Comparison of ENCODE assay signal across 1 cellular context in the genomic region with DNA sequence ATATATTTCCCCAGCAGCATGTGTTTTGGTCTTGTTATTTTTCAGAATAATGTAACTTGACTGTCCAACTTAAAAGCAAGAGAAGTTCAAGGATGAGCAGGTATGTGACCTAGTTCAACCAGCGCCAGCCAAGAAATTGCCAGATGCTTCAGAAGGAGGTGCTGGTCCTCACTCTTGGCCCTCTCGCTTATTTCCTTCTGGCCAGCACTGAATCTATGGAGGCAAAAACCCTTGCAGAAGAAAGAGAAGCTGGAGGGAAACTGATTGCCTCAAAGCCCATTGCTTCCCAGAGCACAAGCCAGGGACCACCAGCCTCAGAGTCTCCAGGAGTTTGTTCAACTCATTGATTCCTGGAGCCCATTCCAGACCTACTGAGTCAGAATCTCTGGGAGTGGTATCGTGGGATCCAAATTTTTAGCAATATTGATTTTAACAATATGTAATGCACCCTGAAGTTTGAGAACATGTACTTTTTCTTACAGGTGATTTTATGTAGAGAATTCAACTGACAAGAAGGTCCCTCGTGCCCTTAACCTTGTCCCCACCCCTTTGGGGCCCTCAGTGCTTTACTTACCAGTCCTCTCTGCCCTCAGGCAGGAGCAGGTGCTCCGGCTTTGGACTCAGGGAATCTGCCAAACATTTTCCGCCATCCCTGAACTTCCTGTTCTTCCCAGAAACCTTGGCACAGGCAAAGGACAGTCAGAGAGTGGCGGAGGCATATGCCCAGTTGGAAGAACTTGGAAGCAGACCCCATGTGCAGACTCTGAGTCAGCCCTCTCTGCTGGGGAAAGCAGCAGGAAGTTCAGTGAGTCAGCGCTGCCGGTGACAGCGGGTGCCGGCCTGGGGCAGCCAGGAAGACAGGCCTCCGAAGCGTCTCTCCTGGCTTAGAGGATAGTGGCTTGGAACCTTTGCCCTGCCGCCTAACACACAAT.
A peak's percentile ranks its signal among the peaks of the same experiment; 100 is the strongest.
TF ChIP-seq lines count a peak whose summit lies in the region.

No MANE protein-coding gene starts in this region.

TF ChIP-seq in HEK293, 187 proteins besides CTCF, POLR2A, EP300 and RAD21 (continued from another document and continues in another):
- TF ChIP-seq, protein P1, sequence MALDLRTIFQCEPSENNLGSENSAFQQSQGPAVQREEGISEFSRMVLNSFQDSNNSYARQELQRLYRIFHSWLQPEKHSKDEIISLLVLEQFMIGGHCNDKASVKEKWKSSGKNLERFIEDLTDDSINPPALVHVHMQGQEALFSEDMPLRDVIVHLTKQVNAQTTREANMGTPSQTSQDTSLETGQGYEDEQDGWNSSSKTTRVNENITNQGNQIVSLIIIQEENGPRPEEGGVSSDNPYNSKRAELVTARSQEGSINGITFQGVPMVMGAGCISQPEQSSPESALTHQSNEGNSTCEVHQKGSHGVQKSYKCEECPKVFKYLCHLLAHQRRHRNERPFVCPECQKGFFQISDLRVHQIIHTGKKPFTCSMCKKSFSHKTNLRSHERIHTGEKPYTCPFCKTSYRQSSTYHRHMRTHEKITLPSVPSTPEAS (tag by site-specific recombination; IDR thresholded peaks at IDR 0.05): no peak
- TF ChIP-seq GLIS2 (tag by site-specific recombination; IDR thresholded peaks at IDR 0.05) (peak; percentile 77), HOXA7 (CRISPR knock-in tag; IDR thresholded peaks at IDR 0.05; ENCODE audit: borderline replicate concordance) (no peak), ZNF670 (tag by site-specific recombination; IDR thresholded peaks at IDR 0.05; ENCODE audit: low read depth) (no peak), PRDM6 (tag by site-specific recombination; IDR thresholded peaks at IDR 0.05) (no peak), ZNF335 (tag by site-specific recombination; conservative IDR thresholded peaks at IDR 0.05) (peak; percentile 65), ZNF571 (tag by site-specific recombination; IDR thresholded peaks at IDR 0.05) (no peak), ZNF626 (tag by site-specific recombination; IDR thresholded peaks at IDR 0.05) (no peak), ZNF600 (tag by site-specific recombination; IDR thresholded peaks at IDR 0.05) (peak; percentile 60), ZNF747 (tag by site-specific recombination; IDR thresholded peaks at IDR 0.05) (no peak), ZNF843 (tag by site-specific recombination; IDR thresholded peaks at IDR 0.05) (no peak), IKZF3 (tag by site-specific recombination; IDR thresholded peaks at IDR 0.05) (peak; percentile 91), ZNF146 (tag by site-specific recombination; IDR thresholded peaks at IDR 0.05) (no peak), ZNF2 (tag by site-specific recombination; IDR thresholded peaks at IDR 0.05) (0 out of 2 replicates have a peak, but pooled peaks have one; percentile 20), ZNF16 (tag by site-specific recombination; IDR thresholded peaks at IDR 0.05; ENCODE audit: low read depth) (no peak), ZNF621 (tag by site-specific recombination; IDR thresholded peaks at IDR 0.05) (no peak), GLIS1 (tag by site-specific recombination; IDR thresholded peaks at IDR 0.05) (peak; percentile 90), ZNF560 (tag by site-specific recombination; IDR thresholded peaks at IDR 0.05; ENCODE audit: borderline replicate concordance) (no peak), ZNF211 (tag by site-specific recombination; IDR thresholded peaks at IDR 0.05; ENCODE audit: low read depth) (no peak), TCF7L2 (IDR thresholded peaks at IDR 0.05; ENCODE audit: borderline replicate concordance, low read depth, low read length) (no peak), ZNF174 (tag by site-specific recombination; IDR thresholded peaks at IDR 0.05) (no peak), SP7 (tag by site-specific recombination; IDR thresholded peaks at IDR 0.05) (peak; percentile 53), KLF1 (tag by site-specific recombination; IDR thresholded peaks at IDR 0.05) (no peak), ZNF311 (tag by site-specific recombination; IDR thresholded peaks at IDR 0.05; ENCODE audit: borderline replicate concordance) (no peak), ZNF248 (tag by site-specific recombination; IDR thresholded peaks at IDR 0.05) (no peak), ZNF677 (tag by site-specific recombination; IDR thresholded peaks at IDR 0.05) (no peak), HIC1 (tag by site-specific recombination; IDR thresholded peaks at IDR 0.05) (peak; percentile 81), KLF9 (tag by site-specific recombination; IDR thresholded peaks at IDR 0.05; ENCODE audit: low read depth) (no peak), ZNF292 (tag by site-specific recombination; IDR thresholded peaks at IDR 0.05; ENCODE audit: borderline replicate concordance, low read depth) (no peak)
- TF ChIP-seq, protein P2, sequence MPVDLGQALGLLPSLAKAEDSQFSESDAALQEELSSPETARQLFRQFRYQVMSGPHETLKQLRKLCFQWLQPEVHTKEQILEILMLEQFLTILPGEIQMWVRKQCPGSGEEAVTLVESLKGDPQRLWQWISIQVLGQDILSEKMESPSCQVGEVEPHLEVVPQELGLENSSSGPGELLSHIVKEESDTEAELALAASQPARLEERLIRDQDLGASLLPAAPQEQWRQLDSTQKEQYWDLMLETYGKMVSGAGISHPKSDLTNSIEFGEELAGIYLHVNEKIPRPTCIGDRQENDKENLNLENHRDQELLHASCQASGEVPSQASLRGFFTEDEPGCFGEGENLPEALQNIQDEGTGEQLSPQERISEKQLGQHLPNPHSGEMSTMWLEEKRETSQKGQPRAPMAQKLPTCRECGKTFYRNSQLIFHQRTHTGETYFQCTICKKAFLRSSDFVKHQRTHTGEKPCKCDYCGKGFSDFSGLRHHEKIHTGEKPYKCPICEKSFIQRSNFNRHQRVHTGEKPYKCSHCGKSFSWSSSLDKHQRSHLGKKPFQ (tag by site-specific recombination; IDR thresholded peaks at IDR 0.05): no peak
- TF ChIP-seq, protein P3, sequence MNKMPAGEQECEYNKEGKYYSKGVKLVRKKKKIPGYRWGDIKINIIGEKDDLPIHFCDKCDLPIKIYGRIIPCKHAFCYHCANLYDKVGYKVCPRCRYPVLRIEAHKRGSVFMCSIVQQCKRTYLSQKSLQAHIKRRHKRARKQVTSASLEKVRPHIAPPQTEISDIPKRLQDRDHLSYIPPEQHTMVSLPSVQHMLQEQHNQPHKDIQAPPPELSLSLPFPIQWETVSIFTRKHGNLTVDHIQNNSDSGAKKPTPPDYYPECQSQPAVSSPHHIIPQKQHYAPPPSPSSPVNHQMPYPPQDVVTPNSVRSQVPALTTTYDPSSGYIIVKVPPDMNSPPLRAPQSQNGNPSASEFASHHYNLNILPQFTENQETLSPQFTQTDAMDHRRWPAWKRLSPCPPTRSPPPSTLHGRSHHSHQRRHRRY (tag by site-specific recombination; IDR thresholded peaks at IDR 0.05): no peak
- TF ChIP-seq, protein P4, sequence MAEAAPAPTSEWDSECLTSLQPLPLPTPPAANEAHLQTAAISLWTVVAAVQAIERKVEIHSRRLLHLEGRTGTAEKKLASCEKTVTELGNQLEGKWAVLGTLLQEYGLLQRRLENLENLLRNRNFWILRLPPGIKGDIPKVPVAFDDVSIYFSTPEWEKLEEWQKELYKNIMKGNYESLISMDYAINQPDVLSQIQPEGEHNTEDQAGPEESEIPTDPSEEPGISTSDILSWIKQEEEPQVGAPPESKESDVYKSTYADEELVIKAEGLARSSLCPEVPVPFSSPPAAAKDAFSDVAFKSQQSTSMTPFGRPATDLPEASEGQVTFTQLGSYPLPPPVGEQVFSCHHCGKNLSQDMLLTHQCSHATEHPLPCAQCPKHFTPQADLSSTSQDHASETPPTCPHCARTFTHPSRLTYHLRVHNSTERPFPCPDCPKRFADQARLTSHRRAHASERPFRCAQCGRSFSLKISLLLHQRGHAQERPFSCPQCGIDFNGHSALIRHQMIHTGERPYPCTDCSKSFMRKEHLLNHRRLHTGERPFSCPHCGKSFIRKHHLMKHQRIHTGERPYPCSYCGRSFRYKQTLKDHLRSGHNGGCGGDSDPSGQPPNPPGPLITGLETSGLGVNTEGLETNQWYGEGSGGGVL (tag by site-specific recombination; IDR thresholded peaks at IDR 0.05): no peak
- TF ChIP-seq, protein P5, sequence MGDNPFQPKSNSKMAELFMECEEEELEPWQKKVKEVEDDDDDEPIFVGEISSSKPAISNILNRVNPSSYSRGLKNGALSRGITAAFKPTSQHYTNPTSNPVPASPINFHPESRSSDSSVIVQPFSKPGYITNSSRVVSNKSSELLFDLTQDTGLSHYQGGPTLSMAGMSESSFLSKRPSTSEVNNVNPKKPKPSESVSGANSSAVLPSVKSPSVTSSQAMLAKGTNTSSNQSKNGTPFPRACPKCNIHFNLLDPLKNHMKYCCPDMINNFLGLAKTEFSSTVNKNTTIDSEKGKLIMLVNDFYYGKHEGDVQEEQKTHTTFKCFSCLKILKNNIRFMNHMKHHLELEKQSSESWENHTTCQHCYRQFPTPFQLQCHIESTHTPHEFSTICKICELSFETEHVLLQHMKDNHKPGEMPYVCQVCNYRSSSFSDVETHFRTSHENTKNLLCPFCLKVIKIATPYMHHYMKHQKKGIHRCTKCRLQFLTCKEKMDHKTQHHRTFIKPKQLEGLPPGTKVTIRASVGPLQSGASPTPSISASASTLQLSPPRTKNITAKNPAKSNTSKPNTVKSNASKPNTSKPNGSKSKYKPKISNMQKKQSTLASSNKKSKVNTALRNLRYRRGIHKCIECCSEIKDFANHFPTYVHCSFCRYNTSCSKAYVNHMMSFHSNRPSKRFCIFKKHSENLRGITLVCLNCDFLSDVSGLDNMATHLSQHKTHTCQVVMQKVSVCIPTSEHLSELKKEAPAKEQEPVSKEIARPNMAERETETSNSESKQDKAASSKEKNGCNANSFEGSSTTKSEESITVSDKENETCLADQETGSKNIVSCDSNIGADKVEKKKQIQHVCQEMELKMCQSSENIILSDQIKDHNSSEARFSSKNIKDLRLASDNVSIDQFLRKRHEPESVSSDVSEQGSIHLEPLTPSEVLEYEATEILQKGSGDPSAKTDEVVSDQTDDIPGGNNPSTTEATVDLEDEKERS (tag by site-specific recombination; IDR thresholded peaks at IDR 0.05): no peak
- TF ChIP-seq, protein P6, sequence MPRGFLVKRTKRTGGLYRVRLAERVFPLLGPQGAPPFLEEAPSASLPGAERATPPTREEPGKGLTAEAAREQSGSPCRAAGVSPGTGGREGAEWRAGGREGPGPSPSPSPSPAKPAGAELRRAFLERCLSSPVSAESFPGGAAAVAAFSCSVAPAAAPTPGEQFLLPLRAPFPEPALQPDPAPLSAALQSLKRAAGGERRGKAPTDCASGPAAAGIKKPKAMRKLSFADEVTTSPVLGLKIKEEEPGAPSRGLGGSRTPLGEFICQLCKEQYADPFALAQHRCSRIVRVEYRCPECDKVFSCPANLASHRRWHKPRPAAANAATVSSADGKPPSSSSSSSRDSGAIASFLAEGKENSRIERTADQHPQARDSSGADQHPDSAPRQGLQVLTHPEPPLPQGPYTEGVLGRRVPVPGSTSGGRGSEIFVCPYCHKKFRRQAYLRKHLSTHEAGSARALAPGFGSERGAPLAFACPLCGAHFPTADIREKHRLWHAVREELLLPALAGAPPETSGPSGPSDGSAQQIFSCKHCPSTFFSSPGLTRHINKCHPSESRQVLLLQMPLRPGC (tag by site-specific recombination; IDR thresholded peaks at IDR 0.05): no peak
- TF ChIP-seq, protein P7, sequence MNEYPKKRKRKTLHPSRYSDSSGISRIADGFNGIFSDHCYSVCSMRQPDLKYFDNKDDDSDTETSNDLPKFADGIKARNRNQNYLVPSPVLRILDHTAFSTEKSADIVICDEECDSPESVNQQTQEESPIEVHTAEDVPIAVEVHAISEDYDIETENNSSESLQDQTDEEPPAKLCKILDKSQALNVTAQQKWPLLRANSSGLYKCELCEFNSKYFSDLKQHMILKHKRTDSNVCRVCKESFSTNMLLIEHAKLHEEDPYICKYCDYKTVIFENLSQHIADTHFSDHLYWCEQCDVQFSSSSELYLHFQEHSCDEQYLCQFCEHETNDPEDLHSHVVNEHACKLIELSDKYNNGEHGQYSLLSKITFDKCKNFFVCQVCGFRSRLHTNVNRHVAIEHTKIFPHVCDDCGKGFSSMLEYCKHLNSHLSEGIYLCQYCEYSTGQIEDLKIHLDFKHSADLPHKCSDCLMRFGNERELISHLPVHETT (tag by site-specific recombination; IDR thresholded peaks at IDR 0.05): no peak
